Comparison of ENCODE assay signal across 1 cellular context in genomic region chr1:30778156-30778978, GRCh38.
A peak's percentile ranks its signal among the peaks of the same experiment; 100 is the strongest.
TF ChIP-seq lines count a peak whose summit lies in the region.

No MANE protein-coding gene starts in this region.

TF ChIP-seq in K562, 482 proteins besides CTCF, POLR2A, EP300 and RAD21 (continued from another document and continues in another):
- TF ChIP-seq REST (CRISPR knock-in tag; IDR thresholded peaks at IDR 0.05; ENCODE audit: low read depth) (peak; percentile 86), SAFB2 (IDR thresholded peaks at IDR 0.05; ENCODE audit: borderline replicate concordance, low read depth, low read length, severe bottlenecking) (no peak), NFYB (IDR thresholded peaks at IDR 0.05; ENCODE audit: extremely low read depth, insufficient read length) (peak; percentile 95), SETDB1 (IDR thresholded peaks at IDR 0.05; ENCODE audit: low read length) (no peak), NBN (IDR thresholded peaks at IDR 0.05; ENCODE audit: low read depth) (peak; percentile 91), TCF7L2 (IDR thresholded peaks at IDR 0.05; ENCODE audit: low read depth, low read length) (no peak), BDP1 (IDR thresholded peaks at IDR 0.05; ENCODE audit: insufficient read depth, insufficient read length) (no peak), RBM17 (IDR thresholded peaks at IDR 0.05; ENCODE audit: borderline replicate concordance, low read depth, low read length) (no peak), POU5F1 (IDR thresholded peaks at IDR 0.05; ENCODE audit: borderline replicate concordance, low read depth, low read length, partially characterized antibody) (no peak), ZNF584 (CRISPR knock-in tag; IDR thresholded peaks at IDR 0.05; ENCODE audit: low read depth) (peak; percentile 81; the same call in 1 of the 2 replicates), KDM4B (IDR thresholded peaks at IDR 0.05; ENCODE audit: borderline replicate concordance in 2 of 2, low read depth in 1 of 2) (no peak), DNMT1 (IDR thresholded peaks at IDR 0.05) (0 out of 2 replicates have a peak, but pooled peaks have one; percentile 71), MYNN (IDR thresholded peaks at IDR 0.05) (no peak; the same call in 1 of the 2 replicates), MYNN (CRISPR knock-in tag; IDR thresholded peaks at IDR 0.05) (no peak), GTF2E2 (tag; IDR thresholded peaks at IDR 0.05) (peak; percentile 99), KLF6 (CRISPR knock-in tag; IDR thresholded peaks at IDR 0.05; ENCODE audit: borderline replicate concordance) (peak; percentile 90), ZNF76 (CRISPR knock-in tag; IDR thresholded peaks at IDR 0.05; ENCODE audit: borderline replicate concordance) (peak; percentile 96), SAFB (IDR thresholded peaks at IDR 0.05; ENCODE audit: borderline replicate concordance, low read depth, low read length) (no peak), PRMT5 (CRISPR knock-in tag; IDR thresholded peaks at IDR 0.05) (0 out of 2 replicates have a peak, but pooled peaks have one; percentile 26), HSF4 (CRISPR knock-in tag; IDR thresholded peaks at IDR 0.05; ENCODE audit: borderline replicate concordance) (peak; percentile 88; the same call in 1 of the 2 replicates), ZNF24 (IDR thresholded peaks at IDR 0.05) (peak; percentile 85), POLR3A (IDR thresholded peaks at IDR 0.05; ENCODE audit: borderline replicate concordance, extremely low read depth, insufficient read depth, insufficient read length) (no peak), BHLHE40 (IDR thresholded peaks at IDR 0.05; ENCODE audit: low read length) (peak; percentile 72), GATAD2B (IDR thresholded peaks at IDR 0.05; ENCODE audit: borderline replicate concordance) (no peak; the same call in 1 of the 2 replicates), PBX2 (CRISPR knock-in tag; IDR thresholded peaks at IDR 0.05; ENCODE audit: low read depth) (peak; percentile 56), PBX2 (tag; conservative IDR thresholded peaks at IDR 0.05; ENCODE audit: low read depth) (peak; percentile 96), TARDBP (IDR thresholded peaks at IDR 0.05) (peak; percentile 78), HIVEP1 (CRISPR knock-in tag; IDR thresholded peaks at IDR 0.05) (peak; percentile 84; the same call in 1 of the 2 replicates), SIX5 (IDR thresholded peaks at IDR 0.05; ENCODE audit: borderline replicate concordance in 1 of 2, insufficient read depth in 1 of 2, low read depth in 1 of 2, low read length in 2 of 2) (no peak), PML (IDR thresholded peaks at IDR 0.05; ENCODE audit: low read length) (peak; percentile 81), KDM5B (IDR thresholded peaks at IDR 0.05; ENCODE audit: insufficient replicate concordance, low read depth, low read length) (peak; percentile 89), KHSRP (IDR thresholded peaks at IDR 0.05) (peak; percentile 33; the same call in 1 of the 2 replicates), ZNF224 (CRISPR knock-in tag; IDR thresholded peaks at IDR 0.05) (peak; percentile 59; the same call in 1 of the 2 replicates), MAFK (IDR thresholded peaks at IDR 0.05; ENCODE audit: low read length) (no peak), ZNF655 (CRISPR knock-in tag; IDR thresholded peaks at IDR 0.05) (no peak), SMARCA4 (IDR thresholded peaks at IDR 0.05) (peak; percentile 78), TGIF2 (CRISPR knock-in tag; IDR thresholded peaks at IDR 0.05) (no peak), ZNF644 (tag; IDR thresholded peaks at IDR 0.05; ENCODE audit: low read depth) (peak; percentile 96), DIDO1 (tag; IDR thresholded peaks at IDR 0.05; ENCODE audit: low read depth) (no peak; the same call in 1 of the 2 replicates), ARHGAP35 (IDR thresholded peaks at IDR 0.05; ENCODE audit: partially characterized antibody) (peak; percentile 22)
- TF ChIP-seq, protein P1, sequence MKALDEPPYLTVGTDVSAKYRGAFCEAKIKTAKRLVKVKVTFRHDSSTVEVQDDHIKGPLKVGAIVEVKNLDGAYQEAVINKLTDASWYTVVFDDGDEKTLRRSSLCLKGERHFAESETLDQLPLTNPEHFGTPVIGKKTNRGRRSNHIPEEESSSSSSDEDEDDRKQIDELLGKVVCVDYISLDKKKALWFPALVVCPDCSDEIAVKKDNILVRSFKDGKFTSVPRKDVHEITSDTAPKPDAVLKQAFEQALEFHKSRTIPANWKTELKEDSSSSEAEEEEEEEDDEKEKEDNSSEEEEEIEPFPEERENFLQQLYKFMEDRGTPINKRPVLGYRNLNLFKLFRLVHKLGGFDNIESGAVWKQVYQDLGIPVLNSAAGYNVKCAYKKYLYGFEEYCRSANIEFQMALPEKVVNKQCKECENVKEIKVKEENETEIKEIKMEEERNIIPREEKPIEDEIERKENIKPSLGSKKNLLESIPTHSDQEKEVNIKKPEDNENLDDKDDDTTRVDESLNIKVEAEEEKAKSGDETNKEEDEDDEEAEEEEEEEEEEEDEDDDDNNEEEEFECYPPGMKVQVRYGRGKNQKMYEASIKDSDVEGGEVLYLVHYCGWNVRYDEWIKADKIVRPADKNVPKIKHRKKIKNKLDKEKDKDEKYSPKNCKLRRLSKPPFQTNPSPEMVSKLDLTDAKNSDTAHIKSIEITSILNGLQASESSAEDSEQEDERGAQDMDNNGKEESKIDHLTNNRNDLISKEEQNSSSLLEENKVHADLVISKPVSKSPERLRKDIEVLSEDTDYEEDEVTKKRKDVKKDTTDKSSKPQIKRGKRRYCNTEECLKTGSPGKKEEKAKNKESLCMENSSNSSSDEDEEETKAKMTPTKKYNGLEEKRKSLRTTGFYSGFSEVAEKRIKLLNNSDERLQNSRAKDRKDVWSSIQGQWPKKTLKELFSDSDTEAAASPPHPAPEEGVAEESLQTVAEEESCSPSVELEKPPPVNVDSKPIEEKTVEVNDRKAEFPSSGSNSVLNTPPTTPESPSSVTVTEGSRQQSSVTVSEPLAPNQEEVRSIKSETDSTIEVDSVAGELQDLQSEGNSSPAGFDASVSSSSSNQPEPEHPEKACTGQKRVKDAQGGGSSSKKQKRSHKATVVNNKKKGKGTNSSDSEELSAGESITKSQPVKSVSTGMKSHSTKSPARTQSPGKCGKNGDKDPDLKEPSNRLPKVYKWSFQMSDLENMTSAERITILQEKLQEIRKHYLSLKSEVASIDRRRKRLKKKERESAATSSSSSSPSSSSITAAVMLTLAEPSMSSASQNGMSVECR (CRISPR knock-in tag; IDR thresholded peaks at IDR 0.05), result peak; percentile 94
- TF ChIP-seq, protein P2, sequence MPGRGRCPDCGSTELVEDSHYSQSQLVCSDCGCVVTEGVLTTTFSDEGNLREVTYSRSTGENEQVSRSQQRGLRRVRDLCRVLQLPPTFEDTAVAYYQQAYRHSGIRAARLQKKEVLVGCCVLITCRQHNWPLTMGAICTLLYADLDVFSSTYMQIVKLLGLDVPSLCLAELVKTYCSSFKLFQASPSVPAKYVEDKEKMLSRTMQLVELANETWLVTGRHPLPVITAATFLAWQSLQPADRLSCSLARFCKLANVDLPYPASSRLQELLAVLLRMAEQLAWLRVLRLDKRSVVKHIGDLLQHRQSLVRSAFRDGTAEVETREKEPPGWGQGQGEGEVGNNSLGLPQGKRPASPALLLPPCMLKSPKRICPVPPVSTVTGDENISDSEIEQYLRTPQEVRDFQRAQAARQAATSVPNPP (IDR thresholded peaks at IDR 0.05; ENCODE audit: borderline replicate concordance, insufficient read depth, insufficient read length), result no peak
- TF ChIP-seq, protein P3, sequence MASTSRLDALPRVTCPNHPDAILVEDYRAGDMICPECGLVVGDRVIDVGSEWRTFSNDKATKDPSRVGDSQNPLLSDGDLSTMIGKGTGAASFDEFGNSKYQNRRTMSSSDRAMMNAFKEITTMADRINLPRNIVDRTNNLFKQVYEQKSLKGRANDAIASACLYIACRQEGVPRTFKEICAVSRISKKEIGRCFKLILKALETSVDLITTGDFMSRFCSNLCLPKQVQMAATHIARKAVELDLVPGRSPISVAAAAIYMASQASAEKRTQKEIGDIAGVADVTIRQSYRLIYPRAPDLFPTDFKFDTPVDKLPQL (IDR thresholded peaks at IDR 0.05; ENCODE audit: extremely low read depth, insufficient read length), result peak; percentile 82
- TF ChIP-seq, protein P4, sequence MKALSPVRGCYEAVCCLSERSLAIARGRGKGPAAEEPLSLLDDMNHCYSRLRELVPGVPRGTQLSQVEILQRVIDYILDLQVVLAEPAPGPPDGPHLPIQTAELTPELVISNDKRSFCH (CRISPR knock-in tag; IDR thresholded peaks at IDR 0.05), result peak; percentile 71; the same call in 1 of the 2 replicates
- TF ChIP-seq, protein P4 (tag; IDR thresholded peaks at IDR 0.05), result peak; percentile 96
- TF ChIP-seq, protein P5, sequence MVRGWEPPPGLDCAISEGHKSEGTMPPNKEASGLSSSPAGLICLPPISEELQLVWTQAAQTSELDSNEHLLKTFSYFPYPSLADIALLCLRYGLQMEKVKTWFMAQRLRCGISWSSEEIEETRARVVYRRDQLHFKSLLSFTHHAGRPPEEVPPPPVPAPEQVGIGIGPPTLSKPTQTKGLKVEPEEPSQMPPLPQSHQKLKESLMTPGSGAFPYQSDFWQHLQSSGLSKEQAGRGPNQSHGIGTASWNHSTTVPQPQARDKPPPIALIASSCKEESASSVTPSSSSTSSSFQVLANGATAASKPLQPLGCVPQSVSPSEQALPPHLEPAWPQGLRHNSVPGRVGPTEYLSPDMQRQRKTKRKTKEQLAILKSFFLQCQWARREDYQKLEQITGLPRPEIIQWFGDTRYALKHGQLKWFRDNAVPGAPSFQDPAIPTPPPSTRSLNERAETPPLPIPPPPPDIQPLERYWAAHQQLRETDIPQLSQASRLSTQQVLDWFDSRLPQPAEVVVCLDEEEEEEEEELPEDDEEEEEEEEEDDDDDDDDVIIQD (CRISPR knock-in tag; IDR thresholded peaks at IDR 0.05), result 0 out of 2 replicates have a peak, but pooled peaks have one; percentile 81
